Comparison of ENCODE assay signal across 9 cellular contexts in the genomic region with DNA sequence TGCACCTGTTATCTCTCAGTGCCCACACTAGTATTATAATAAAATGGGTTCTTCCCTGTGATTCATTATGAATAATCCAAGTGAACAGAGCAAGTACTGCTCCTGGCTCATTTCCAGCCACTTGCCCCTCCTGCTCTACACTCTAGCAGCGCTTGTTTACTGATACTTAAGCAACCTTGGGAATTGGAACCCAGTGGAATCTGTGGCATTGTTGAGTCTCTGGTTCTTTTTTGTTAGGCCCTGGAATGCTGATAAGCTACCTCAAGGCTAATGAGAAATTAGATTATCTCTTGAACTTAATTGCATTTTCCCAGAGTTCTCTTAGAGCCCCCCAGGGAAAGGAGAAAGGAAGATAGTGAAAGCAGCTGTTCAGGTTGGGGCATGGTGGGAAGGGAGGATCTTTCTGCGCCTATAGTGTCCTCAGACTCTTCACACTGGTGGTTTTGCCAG. TPM values are rescaled to one million over a fixed set of nuclear protein-coding genes. Genes with fewer than 3 reads are reported as not detected.
DNase-seq lines count a peak whose midpoint lies in the region; ATAC-seq and TF ChIP-seq lines count a peak whose summit lies in the region.
"Had no signal": no experiment of that assay in that cellular context is flagged by ENCODE, and none has a peak within 500 bp of the region (broad histone marks: within the 10 kb centered on the region; RNA-seq: fewer than 3 reads in every experiment).

No MANE protein-coding gene starts in this region.

- WGBS in ovary, 3 donors, result 40 to 66% (median 47%) methylated on average over 2 of the region's 2 CpGs

- TF ChIP-seq CTCF in GM23338 (conservative IDR thresholded peaks at IDR 0.05; ENCODE audit: low read depth in 2 of 2) (no peak), ovary (IDR thresholded peaks at IDR 0.05) (no peak)

- H3K36me3 Mint-ChIP-seq in GM23338 (ENCODE audit: low read depth), result no peaks in the 10 kb centered on the region

- no peak overlapping the region for H2AFZ ChIP-seq in GM23338

- TF ChIP-seq POLR2A in ovary (IDR thresholded peaks at IDR 0.05), result no peak

- peaks cover 13% of the 10 kb centered on the region; the same call in 1 of the 2 replicates for H3K79me2 ChIP-seq in GM23338 (replicated peaks; ENCODE audit: insufficient read depth)

- H3F3A ChIP-seq in GM23338 (replicated peaks; ENCODE audit: low read depth), result no peaks in the 10 kb centered on the region

- DNase-seq in GM23338 (ENCODE audit: low spot score), result no peak
- peak; percentile 66 for DNase-seq in NCI-H2029 treated with DMSO at 0.1 percent for 48 hours (lab: John Stamatoyannopoulos, UW)
- peak; percentile 96 for DNase-seq in dermis blood vessel endothelial cell
- peak in 4 of 5 donors; percentile 44 to 59 (median 53) for DNase-seq in ovary
- DNase-seq in COLO668 (lab: John Stamatoyannopoulos, UW; ENCODE audit: unreplicated experiment), result no peak
- DNase-seq: activated CD8-positive, alpha-beta memory T cell treated with anti-CD3 and anti-CD28 coated beads, Interleukin-2, amount 50 U/mL, for 4 hours; SW 1271 had no signal

- TF ChIP-seq EP300 in ovary (IDR thresholded peaks at IDR 0.05), result no peak

- H3K4me2 ChIP-seq in GM23338, result no peak overlapping the region

- H3K27me3 Mint-ChIP-seq in GM23338 (ENCODE audit: insufficient read depth, low read depth, poor library complexity), result no peaks in the 10 kb centered on the region

- H3K36me3 ChIP-seq in GM23338 (ENCODE audit: insufficient read depth) (no peaks in the 10 kb centered on the region), ovary (no peaks in the 10 kb centered on the region)

- H3K27me3 ChIP-seq in GM23338 (ENCODE audit: insufficient read depth) (no peaks in the 10 kb centered on the region), ovary (no peaks in the 10 kb centered on the region)

- no peaks in the 10 kb centered on the region for H3K9me2 ChIP-seq in GM23338 (ENCODE audit: insufficient read depth)

- H3K4me1 Mint-ChIP-seq in GM23338, result peaks cover 9% of the 10 kb centered on the region; the same call in 2 of the 3 replicates

- H4K20me1 ChIP-seq in GM23338 (replicated peaks; ENCODE audit: insufficient read depth), result no peaks in the 10 kb centered on the region; the same call in 1 of the 2 replicates

- ATAC-seq in GM23338 (peak; percentile 62), HG02588 (IDR thresholded peaks at IDR 0.05; ENCODE audit: unreplicated experiment) (no peak), GM19351 (IDR thresholded peaks at IDR 0.05; ENCODE audit: unreplicated experiment) (no peak)

- intact Hi-C loops in ovary (cut with DNase I), result no loop called here

- H3K9me3 Mint-ChIP-seq in GM23338, result no peaks in the 10 kb centered on the region

- no peak overlapping the region for H3K4me3 Mint-ChIP-seq in GM23338

- H3K9me3 ChIP-seq in ovary, result no peaks in the 10 kb centered on the region

- H3K27ac Mint-ChIP-seq in GM23338, result no peak overlapping the region

- H3K4me1 ChIP-seq in GM23338 (ENCODE audit: insufficient read depth) (no peaks in the 10 kb centered on the region), ovary (ENCODE audit: insufficient read depth) (no peaks in the 10 kb centered on the region)

- H3K4me3 ChIP-seq in GM23338, result no peak overlapping the region
- no peak overlapping the region for H3K4me3 ChIP-seq in ovary

- H3K27ac ChIP-seq in GM23338 (ENCODE audit: low read depth) (no peak overlapping the region), ovary (no peak overlapping the region)

TF ChIP-seq in GM23338, 12 proteins besides CTCF, POLR2A, EP300 and RAD21 (continues in another document):
- no peak for TF ChIP-seq NANOG (IDR thresholded peaks at IDR 0.05; ENCODE audit: borderline replicate concordance)
- TF ChIP-seq, protein P1, sequence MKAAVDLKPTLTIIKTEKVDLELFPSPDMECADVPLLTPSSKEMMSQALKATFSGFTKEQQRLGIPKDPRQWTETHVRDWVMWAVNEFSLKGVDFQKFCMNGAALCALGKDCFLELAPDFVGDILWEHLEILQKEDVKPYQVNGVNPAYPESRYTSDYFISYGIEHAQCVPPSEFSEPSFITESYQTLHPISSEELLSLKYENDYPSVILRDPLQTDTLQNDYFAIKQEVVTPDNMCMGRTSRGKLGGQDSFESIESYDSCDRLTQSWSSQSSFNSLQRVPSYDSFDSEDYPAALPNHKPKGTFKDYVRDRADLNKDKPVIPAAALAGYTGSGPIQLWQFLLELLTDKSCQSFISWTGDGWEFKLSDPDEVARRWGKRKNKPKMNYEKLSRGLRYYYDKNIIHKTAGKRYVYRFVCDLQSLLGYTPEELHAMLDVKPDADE (IDR thresholded peaks at IDR 0.05), result no peak
- TF ChIP-seq, protein P2, sequence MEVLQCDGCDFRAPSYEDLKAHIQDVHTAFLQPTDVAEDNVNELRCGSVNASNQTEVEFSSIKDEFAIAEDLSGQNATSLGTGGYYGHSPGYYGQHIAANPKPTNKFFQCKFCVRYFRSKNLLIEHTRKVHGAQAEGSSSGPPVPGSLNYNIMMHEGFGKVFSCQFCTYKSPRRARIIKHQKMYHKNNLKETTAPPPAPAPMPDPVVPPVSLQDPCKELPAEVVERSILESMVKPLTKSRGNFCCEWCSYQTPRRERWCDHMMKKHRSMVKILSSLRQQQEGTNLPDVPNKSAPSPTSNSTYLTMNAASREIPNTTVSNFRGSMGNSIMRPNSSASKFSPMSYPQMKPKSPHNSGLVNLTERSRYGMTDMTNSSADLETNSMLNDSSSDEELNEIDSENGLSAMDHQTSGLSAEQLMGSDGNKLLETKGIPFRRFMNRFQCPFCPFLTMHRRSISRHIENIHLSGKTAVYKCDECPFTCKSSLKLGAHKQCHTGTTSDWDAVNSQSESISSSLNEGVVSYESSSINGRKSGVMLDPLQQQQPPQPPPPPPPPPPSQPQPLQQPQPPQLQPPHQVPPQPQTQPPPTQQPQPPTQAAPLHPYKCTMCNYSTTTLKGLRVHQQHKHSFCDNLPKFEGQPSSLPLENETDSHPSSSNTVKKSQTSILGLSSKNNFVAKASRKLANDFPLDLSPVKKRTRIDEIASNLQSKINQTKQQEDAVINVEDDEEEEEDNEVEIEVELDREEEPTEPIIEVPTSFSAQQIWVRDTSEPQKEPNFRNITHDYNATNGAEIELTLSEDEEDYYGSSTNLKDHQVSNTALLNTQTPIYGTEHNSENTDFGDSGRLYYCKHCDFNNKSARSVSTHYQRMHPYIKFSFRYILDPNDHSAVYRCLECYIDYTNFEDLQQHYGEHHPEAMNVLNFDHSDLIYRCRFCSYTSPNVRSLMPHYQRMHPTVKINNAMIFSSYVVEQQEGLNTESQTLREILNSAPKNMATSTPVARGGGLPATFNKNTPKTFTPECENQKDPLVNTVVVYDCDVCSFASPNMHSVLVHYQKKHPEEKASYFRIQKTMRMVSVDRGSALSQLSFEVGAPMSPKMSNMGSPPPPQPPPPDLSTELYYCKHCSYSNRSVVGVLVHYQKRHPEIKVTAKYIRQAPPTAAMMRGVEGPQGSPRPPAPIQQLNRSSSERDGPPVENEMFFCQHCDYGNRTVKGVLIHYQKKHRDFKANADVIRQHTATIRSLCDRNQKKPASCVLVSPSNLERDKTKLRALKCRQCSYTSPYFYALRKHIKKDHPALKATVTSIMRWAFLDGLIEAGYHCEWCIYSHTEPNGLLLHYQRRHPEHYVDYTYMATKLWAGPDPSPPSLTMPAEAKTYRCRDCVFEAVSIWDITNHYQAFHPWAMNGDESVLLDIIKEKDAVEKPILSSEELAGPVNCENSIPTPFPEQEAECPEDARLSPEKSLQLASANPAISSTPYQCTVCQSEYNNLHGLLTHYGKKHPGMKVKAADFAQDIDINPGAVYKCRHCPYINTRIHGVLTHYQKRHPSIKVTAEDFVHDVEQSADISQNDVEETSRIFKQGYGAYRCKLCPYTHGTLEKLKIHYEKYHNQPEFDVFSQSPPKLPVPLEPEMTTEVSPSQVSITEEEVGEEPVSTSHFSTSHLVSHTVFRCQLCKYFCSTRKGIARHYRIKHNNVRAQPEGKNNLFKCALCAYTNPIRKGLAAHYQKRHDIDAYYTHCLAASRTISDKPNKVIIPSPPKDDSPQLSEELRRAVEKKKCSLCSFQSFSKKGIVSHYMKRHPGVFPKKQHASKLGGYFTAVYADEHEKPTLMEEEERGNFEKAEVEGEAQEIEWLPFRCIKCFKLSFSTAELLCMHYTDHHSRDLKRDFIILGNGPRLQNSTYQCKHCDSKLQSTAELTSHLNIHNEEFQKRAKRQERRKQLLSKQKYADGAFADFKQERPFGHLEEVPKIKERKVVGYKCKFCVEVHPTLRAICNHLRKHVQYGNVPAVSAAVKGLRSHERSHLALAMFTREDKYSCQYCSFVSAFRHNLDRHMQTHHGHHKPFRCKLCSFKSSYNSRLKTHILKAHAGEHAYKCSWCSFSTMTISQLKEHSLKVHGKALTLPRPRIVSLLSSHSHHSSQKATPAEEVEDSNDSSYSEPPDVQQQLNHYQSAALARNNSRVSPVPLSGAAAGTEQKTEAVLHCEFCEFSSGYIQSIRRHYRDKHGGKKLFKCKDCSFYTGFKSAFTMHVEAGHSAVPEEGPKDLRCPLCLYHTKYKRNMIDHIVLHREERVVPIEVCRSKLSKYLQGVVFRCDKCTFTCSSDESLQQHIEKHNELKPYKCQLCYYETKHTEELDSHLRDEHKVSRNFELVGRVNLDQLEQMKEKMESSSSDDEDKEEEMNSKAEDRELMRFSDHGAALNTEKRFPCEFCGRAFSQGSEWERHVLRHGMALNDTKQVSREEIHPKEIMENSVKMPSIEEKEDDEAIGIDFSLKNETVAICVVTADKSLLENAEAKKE (CRISPR knock-in tag; IDR thresholded peaks at IDR 0.05), result no peak
- no peak for TF ChIP-seq POLR2AphosphoS5 (IDR thresholded peaks at IDR 0.05; ENCODE audit: low read depth)
- no peak for TF ChIP-seq CREB1 (CRISPR knock-in tag; IDR thresholded peaks at IDR 0.05; ENCODE audit: low read depth)
- no peak for TF ChIP-seq STAT1 (IDR thresholded peaks at IDR 0.05; ENCODE audit: unreplicated experiment)
- TF ChIP-seq EZH2phosphoT487 (IDR thresholded peaks at IDR 0.05; ENCODE audit: unreplicated experiment), result no peak
- TF ChIP-seq ZNF331 (CRISPR knock-in tag; IDR thresholded peaks at IDR 0.05; ENCODE audit: low read depth), result no peak
- TF ChIP-seq JUNB (IDR thresholded peaks at IDR 0.05; ENCODE audit: unreplicated experiment), result no peak

RNA-seq across cellular contexts. Expression of a gene that starts 34.0 kb away (rescaled TPM):
- total RNA-seq in GM23338 (2014; rRNA removed; shearing (Covaris generic)), result 48.8 and 53.6 TPM in 2 replicates
- polyA plus RNA-seq in GM23338 (2016; fragmentation: Nextera tagmentation; extraction: Ambion mirVana), result 50.6 and 76.8 TPM in 2 replicates
- 38.5 and 57.2 TPM in 2 replicates for total RNA-seq in dermis blood vessel endothelial cell
- 10 to 100 TPM; 31.7 to 58.4 (median 43.7) TPM for total RNA-seq in ovary
- 10 to 100 TPM; 24.2 to 84.9 TPM for polyA plus RNA-seq in ovary

Comparison
In these comparisons a context has a peak if more than half of its experiments do, and no peak if none do; other contexts are left out.
1. DNase-seq: peak in NCI-H2029 treated with DMSO at 0.1 percent for 48 hours (single experiment), dermis blood vessel endothelial cell (single experiment) and ovary (4 of 5); none in GM23338 (single experiment) and COLO668 (single experiment).